Comparison of ENCODE assay signal across 8 cellular contexts in the genomic region with DNA sequence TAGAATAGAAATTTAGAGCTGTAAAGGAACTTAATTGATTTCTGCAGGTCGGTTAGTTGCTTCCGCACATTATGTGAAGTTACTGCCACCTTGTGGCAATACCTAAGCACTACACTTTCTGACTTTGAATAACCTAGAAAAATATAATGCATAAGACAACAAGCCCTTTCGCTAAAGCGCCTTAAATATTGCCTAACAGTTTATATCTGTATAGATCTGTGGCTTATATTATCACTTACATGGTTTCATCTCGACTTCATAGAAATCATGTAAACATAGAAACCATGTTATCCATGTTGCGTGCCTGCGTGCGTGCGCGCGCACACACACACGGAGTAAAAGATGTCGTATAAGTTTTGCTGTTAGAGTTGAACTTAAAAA. TPM values are rescaled to one million over a fixed set of nuclear protein-coding genes. Genes with fewer than 3 reads are reported as not detected.
DNase-seq lines count a peak whose midpoint lies in the region; ATAC-seq, FAIRE-seq and TF ChIP-seq lines count a peak whose summit lies in the region.

No MANE protein-coding gene starts in this region.

- peak overlapping the region; percentile 83 to 85 for H3K27ac ChIP-seq in tibial artery

- DNase-seq in COLO668 (lab: John Stamatoyannopoulos, UW; ENCODE audit: unreplicated experiment) (peak; percentile 24), GM19239 (ENCODE audit: insufficient read length, low spot score) (no peak), NCI-H1105 (lab: John Stamatoyannopoulos, UW) (peak; percentile 50), T-helper 17 cell (peak in 1 of 3 donors; percentile 32), memory B cell (ENCODE audit: low spot score in 2 of 2) (peak; percentile 51 to 59), tibial artery (peak; percentile 67 to 78)
- DNase-seq in effector memory CD8-positive, alpha-beta T cell = peak; percentile 64 to 68 (median 64)

- H3K4me3 Mint-ChIP-seq in T-helper 17 cell (peak overlapping the region; percentile 87), memory B cell (peak overlapping the region; percentile 33)
- H3K4me3 Mint-ChIP-seq in effector memory CD8-positive, alpha-beta T cell = peak overlapping the region; percentile 44 to 68

- peak; percentile 88 to 94 for TF ChIP-seq CTCF in tibial artery (IDR thresholded peaks at IDR 0.05)

- intact Hi-C loops in tibial artery (cut with DNase I; ENCODE audit: low total_unique reads) = loop anchor here (5.0 to 10.0 kb wide), 2 partner anchors 494 to 796 kb away; no protein-coding TSS in a partner anchor

- ATAC-seq in T-helper 17 cell (peak; percentile 66), memory B cell (ENCODE audit: low read depth) (peak; percentile 52), HG03139 (IDR thresholded peaks at IDR 0.05; ENCODE audit: unreplicated experiment) (no peak)
- ATAC-seq in effector memory CD8-positive, alpha-beta T cell (replicated peaks) = peak; percentile 68

- H3K27me3 Mint-ChIP-seq in T-helper 17 cell (no peaks in the 10 kb centered on the region), memory B cell (no peaks in the 10 kb centered on the region)
- no peaks in the 10 kb centered on the region for H3K27me3 Mint-ChIP-seq in effector memory CD8-positive, alpha-beta T cell

- FAIRE-seq in GM19239 (lab: Jason Lieb, UNC) = peak; percentile 97

- peaks cover 28% of the 10 kb centered on the region for H3K4me1 Mint-ChIP-seq in T-helper 17 cell
- H3K4me1 Mint-ChIP-seq in effector memory CD8-positive, alpha-beta T cell (ENCODE audit: low read depth in 2 of 2) = peaks cover 30 to 42% of the 10 kb centered on the region in 2 donors
- peaks cover 26% of the 10 kb centered on the region for H3K4me1 Mint-ChIP-seq in memory B cell

- H3K36me3 ChIP-seq in tibial artery = no peaks in the 10 kb centered on the region

- peaks cover 0 to 21% (median 7%) of the 10 kb centered on the region in 4 donors for H3K4me1 ChIP-seq in tibial artery

- peak overlapping the region; percentile 51 to 55 for H3K4me3 ChIP-seq in tibial artery

- H3K27ac Mint-ChIP-seq in T-helper 17 cell (peak overlapping the region; percentile 96), memory B cell (peak overlapping the region; percentile 49)
- peak overlapping the region; percentile 55 to 66 for H3K27ac Mint-ChIP-seq in effector memory CD8-positive, alpha-beta T cell

- H3K36me3 Mint-ChIP-seq in T-helper 17 cell (ENCODE audit: low read depth) (no peaks in the 10 kb centered on the region), memory B cell (peaks cover 4% of the 10 kb centered on the region)
- H3K36me3 Mint-ChIP-seq in effector memory CD8-positive, alpha-beta T cell (ENCODE audit: insufficient read depth) = peaks cover 5% of the 10 kb centered on the region

- H3K9me3 ChIP-seq in T-helper 17 cell (ENCODE audit: control insufficient read depth, low read length, poor library complexity, severe bottlenecking) = no peaks in the 10 kb centered on the region
- no peaks in the 10 kb centered on the region for H3K9me3 ChIP-seq in tibial artery

- no peaks in the 10 kb centered on the region for H3K27me3 ChIP-seq in tibial artery

- H3K9me3 Mint-ChIP-seq in effector memory CD8-positive, alpha-beta T cell = no peaks in the 10 kb centered on the region
- H3K9me3 Mint-ChIP-seq in memory B cell = no peaks in the 10 kb centered on the region

RNA-seq across cellular contexts. Expression of a gene that starts 10.9 kb away (rescaled TPM):
- 10 to 100 TPM; 68.0 to 82.8 TPM for total RNA-seq in T-helper 17 cell

Comparison
In these comparisons a context has a peak if more than half of its experiments do, and no peak if none do; other contexts are left out.
1. H3K4me3 Mint-ChIP-seq: peak in every context shown above with its lines; median percentile 87 in T-helper 17 cell; 56 in effector memory CD8-positive, alpha-beta T cell; 33 in memory B cell.